1 cellular context compared by ENCODE assay signal in genomic region chr17:76716834-76717205, GRCh38.
TF ChIP-seq lines count a peak whose summit lies in the region.

No MANE protein-coding gene starts in this region.

TF ChIP-seq in GM23338, 12 proteins besides CTCF, POLR2A, EP300 and RAD21 (continued from another document):
- no peak for TF ChIP-seq ZNF462 (CRISPR knock-in tag; IDR thresholded peaks at IDR 0.05)
- no peak for TF ChIP-seq NANOG (IDR thresholded peaks at IDR 0.05; ENCODE audit: borderline replicate concordance)
- TF ChIP-seq ZNF114 (CRISPR knock-in tag; IDR thresholded peaks at IDR 0.05): no peak
- no peak for TF ChIP-seq JUNB (IDR thresholded peaks at IDR 0.05; ENCODE audit: unreplicated experiment)
